ENCODE assay signal across 1 cellular context in the genomic region with DNA sequence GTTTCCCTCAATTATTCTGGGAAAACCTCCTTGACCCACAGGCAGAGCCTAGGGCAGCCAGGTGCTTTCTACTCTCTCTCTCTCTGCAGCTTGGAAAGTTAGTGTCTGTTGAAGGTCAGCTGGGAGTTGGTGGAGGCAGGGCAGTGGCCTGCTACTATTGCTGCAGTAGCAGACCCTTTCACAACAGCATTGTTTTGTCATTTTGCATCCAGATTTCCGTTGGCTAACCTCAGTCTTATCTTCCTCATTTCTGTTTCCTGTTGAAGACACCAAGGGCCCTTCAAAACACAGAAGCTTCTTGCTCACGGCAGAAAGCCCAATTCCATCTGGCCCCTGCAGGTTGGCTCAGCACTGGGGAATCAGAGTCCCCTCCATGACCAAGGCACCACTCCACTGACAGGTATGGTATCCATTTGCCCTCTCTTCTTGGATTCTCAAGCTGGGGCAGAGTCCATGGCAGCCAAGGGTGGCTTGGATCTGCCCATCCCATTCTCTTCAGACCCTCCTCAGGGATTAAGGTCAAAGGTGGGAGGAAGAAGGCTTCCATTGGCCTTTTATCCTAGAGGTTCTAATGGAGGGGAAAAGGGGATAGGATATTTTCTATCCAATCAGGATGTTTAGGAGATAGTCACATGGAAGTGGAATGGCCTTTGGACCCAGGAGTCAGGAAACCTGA.
TF ChIP-seq lines count a peak whose summit lies in the region.

No MANE protein-coding gene starts in this region.

TF ChIP-seq in K562, 482 proteins besides CTCF, POLR2A, EP300 and RAD21 (continued from another document and continues in another):
- TF ChIP-seq, protein P1, sequence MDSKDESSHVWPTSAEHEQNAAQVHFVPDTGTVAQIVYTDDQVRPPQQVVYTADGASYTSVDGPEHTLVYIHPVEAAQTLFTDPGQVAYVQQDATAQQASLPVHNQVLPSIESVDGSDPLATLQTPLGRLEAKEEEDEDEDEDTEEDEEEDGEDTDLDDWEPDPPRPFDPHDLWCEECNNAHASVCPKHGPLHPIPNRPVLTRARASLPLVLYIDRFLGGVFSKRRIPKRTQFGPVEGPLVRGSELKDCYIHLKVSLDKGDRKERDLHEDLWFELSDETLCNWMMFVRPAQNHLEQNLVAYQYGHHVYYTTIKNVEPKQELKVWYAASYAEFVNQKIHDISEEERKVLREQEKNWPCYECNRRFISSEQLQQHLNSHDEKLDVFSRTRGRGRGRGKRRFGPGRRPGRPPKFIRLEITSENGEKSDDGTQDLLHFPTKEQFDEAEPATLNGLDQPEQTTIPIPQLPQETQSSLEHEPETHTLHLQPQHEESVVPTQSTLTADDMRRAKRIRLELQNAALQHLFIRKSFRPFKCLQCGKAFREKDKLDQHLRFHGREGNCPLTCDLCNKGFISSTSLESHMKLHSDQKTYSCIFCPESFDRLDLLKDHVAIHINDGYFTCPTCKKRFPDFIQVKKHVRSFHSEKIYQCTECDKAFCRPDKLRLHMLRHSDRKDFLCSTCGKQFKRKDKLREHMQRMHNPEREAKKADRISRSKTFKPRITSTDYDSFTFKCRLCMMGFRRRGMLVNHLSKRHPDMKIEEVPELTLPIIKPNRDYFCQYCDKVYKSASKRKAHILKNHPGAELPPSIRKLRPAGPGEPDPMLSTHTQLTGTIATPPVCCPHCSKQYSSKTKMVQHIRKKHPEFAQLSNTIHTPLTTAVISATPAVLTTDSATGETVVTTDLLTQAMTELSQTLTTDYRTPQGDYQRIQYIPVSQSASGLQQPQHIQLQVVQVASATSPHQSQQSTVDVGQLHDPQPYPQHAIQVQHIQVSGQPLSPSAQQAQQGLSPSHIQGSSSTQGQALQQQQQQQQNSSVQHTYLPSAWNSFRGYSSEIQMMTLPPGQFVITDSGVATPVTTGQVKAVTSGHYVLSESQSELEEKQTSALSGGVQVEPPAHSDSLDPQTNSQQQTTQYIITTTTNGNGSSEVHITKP (IDR thresholded peaks at IDR 0.05; ENCODE audit: partially characterized antibody) = peak; percentile 40
- TF ChIP-seq, protein P2, sequence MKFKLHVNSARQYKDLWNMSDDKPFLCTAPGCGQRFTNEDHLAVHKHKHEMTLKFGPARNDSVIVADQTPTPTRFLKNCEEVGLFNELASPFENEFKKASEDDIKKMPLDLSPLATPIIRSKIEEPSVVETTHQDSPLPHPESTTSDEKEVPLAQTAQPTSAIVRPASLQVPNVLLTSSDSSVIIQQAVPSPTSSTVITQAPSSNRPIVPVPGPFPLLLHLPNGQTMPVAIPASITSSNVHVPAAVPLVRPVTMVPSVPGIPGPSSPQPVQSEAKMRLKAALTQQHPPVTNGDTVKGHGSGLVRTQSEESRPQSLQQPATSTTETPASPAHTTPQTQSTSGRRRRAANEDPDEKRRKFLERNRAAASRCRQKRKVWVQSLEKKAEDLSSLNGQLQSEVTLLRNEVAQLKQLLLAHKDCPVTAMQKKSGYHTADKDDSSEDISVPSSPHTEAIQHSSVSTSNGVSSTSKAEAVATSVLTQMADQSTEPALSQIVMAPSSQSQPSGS (CRISPR knock-in tag; IDR thresholded peaks at IDR 0.05) = no peak
- TF ChIP-seq C11orf30 (IDR thresholded peaks at IDR 0.05; ENCODE audit: low read depth) (no peak), KLF16 (IDR thresholded peaks at IDR 0.05) (peak; percentile 51; the same call in 1 of the 2 replicates), TRIM24 (IDR thresholded peaks at IDR 0.05) (peak; percentile 63 to 67; a peak in 3 of 4 replicates), GABPB1 (CRISPR knock-in tag; IDR thresholded peaks at IDR 0.05) (peak; percentile 69), ZFP1 (CRISPR knock-in tag; IDR thresholded peaks at IDR 0.05) (no peak), CBX8 (IDR thresholded peaks at IDR 0.05; ENCODE audit: borderline replicate concordance, extremely low read depth, low read depth, low read length, poor library complexity, severe bottlenecking) (no peak), ZNF146 (CRISPR knock-in tag; IDR thresholded peaks at IDR 0.05; ENCODE audit: unreplicated experiment) (no peak), RBM17 (IDR thresholded peaks at IDR 0.05; ENCODE audit: borderline replicate concordance, low read depth, low read length) (no peak), GATA2 (CRISPR knock-in tag; IDR thresholded peaks at IDR 0.05) (peak; percentile 57; the same call in 1 of the 2 replicates), NR2C1 (IDR thresholded peaks at IDR 0.05) (peak; percentile 62), NR2C1 (tag; IDR thresholded peaks at IDR 0.05) (peak; percentile 66), RBM15 (IDR thresholded peaks at IDR 0.05; ENCODE audit: insufficient read depth, low read length) (no peak), CEBPB (tag; IDR thresholded peaks at IDR 0.05) (peak; percentile 95), ETS2 (tag; IDR thresholded peaks at IDR 0.05; ENCODE audit: borderline replicate concordance, poor library complexity, severe bottlenecking) (no peak), TOE1 (IDR thresholded peaks at IDR 0.05; ENCODE audit: borderline replicate concordance) (peak; percentile 25; the same call in 1 of the 2 replicates), TOE1 (CRISPR knock-in tag; IDR thresholded peaks at IDR 0.05; ENCODE audit: borderline replicate concordance, low read depth) (no peak), MTA3 (IDR thresholded peaks at IDR 0.05; ENCODE audit: borderline replicate concordance) (peak; percentile 71), ZNF717 (CRISPR knock-in tag; IDR thresholded peaks at IDR 0.05) (no peak), ZNF134 (CRISPR knock-in tag; conservative IDR thresholded peaks at IDR 0.05) (no peak), RBBP5 (IDR thresholded peaks at IDR 0.05; ENCODE audit: borderline replicate concordance, insufficient read depth, low read length, poor library complexity, severe bottlenecking) (no peak), PTTG1 (tag; IDR thresholded peaks at IDR 0.05; ENCODE audit: low read depth) (no peak), SREBF2 (CRISPR knock-in tag; IDR thresholded peaks at IDR 0.05) (no peak), RFX7 (CRISPR knock-in tag; IDR thresholded peaks at IDR 0.05) (no peak), DDX20 (tag; IDR thresholded peaks at IDR 0.05; ENCODE audit: low read depth) (no peak), ZNF282 (CRISPR knock-in tag; IDR thresholded peaks at IDR 0.05) (no peak), ZNF316 (IDR thresholded peaks at IDR 0.05) (no peak), EP400 (IDR thresholded peaks at IDR 0.05) (no peak; the same call in 1 of the 2 replicates), PURB (CRISPR knock-in tag; IDR thresholded peaks at IDR 0.05; ENCODE audit: low read depth) (no peak), KLF13 (tag; IDR thresholded peaks at IDR 0.05; ENCODE audit: borderline replicate concordance, low read depth) (no peak), U2AF1 (optimal IDR thresholded peaks at IDR 0.05; ENCODE audit: low read depth, low read length) (no peak), MCM5 (IDR thresholded peaks at IDR 0.05; ENCODE audit: low read depth) (no peak)
- TF ChIP-seq, protein P3, sequence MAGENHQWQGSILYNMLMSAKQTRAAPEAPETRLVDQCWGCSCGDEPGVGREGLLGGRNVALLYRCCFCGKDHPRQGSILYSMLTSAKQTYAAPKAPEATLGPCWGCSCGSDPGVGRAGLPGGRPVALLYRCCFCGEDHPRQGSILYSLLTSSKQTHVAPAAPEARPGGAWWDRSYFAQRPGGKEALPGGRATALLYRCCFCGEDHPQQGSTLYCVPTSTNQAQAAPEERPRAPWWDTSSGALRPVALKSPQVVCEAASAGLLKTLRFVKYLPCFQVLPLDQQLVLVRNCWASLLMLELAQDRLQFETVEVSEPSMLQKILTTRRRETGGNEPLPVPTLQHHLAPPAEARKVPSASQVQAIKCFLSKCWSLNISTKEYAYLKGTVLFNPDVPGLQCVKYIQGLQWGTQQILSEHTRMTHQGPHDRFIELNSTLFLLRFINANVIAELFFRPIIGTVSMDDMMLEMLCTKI (IDR thresholded peaks at IDR 0.05; ENCODE audit: partially characterized antibody) = no peak
- TF ChIP-seq, protein P4, sequence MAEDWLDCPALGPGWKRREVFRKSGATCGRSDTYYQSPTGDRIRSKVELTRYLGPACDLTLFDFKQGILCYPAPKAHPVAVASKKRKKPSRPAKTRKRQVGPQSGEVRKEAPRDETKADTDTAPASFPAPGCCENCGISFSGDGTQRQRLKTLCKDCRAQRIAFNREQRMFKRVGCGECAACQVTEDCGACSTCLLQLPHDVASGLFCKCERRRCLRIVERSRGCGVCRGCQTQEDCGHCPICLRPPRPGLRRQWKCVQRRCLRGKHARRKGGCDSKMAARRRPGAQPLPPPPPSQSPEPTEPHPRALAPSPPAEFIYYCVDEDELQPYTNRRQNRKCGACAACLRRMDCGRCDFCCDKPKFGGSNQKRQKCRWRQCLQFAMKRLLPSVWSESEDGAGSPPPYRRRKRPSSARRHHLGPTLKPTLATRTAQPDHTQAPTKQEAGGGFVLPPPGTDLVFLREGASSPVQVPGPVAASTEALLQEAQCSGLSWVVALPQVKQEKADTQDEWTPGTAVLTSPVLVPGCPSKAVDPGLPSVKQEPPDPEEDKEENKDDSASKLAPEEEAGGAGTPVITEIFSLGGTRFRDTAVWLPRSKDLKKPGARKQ (CRISPR knock-in tag; IDR thresholded peaks at IDR 0.05) = no peak
- TF ChIP-seq, protein P5, sequence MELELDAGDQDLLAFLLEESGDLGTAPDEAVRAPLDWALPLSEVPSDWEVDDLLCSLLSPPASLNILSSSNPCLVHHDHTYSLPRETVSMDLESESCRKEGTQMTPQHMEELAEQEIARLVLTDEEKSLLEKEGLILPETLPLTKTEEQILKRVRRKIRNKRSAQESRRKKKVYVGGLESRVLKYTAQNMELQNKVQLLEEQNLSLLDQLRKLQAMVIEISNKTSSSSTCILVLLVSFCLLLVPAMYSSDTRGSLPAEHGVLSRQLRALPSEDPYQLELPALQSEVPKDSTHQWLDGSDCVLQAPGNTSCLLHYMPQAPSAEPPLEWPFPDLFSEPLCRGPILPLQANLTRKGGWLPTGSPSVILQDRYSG (tag; conservative IDR thresholded peaks at IDR 0.05; ENCODE audit: low read depth) = no peak
- TF ChIP-seq, protein P6, sequence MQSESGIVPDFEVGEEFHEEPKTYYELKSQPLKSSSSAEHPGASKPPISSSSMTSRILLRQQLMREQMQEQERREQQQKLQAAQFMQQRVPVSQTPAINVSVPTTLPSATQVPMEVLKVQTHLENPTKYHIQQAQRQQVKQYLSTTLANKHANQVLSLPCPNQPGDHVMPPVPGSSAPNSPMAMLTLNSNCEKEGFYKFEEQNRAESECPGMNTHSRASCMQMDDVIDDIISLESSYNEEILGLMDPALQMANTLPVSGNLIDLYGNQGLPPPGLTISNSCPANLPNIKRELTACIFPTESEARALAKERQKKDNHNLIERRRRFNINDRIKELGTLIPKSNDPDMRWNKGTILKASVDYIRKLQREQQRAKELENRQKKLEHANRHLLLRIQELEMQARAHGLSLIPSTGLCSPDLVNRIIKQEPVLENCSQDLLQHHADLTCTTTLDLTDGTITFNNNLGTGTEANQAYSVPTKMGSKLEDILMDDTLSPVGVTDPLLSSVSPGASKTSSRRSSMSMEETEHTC (IDR thresholded peaks at IDR 0.05) = no peak
- TF ChIP-seq, protein P7, sequence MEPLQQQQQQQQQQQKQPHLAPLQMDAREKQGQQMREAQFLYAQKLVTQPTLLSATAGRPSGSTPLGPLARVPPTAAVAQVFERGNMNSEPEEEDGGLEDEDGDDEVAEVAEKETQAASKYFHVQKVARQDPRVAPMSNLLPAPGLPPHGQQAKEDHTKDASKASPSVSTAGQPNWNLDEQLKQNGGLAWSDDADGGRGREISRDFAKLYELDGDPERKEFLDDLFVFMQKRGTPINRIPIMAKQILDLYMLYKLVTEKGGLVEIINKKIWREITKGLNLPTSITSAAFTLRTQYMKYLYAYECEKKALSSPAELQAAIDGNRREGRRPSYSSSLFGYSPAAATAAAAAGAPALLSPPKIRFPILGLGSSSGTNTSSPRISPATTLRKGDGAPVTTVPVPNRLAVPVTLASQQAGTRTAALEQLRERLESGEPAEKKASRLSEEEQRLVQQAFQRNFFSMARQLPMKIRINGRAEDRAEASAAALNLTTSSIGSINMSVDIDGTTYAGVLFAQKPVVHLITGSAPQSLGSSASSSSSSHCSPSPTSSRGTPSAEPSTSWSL (CRISPR knock-in tag; IDR thresholded peaks at IDR 0.05; ENCODE audit: borderline replicate concordance) = no peak
- TF ChIP-seq, protein P8, sequence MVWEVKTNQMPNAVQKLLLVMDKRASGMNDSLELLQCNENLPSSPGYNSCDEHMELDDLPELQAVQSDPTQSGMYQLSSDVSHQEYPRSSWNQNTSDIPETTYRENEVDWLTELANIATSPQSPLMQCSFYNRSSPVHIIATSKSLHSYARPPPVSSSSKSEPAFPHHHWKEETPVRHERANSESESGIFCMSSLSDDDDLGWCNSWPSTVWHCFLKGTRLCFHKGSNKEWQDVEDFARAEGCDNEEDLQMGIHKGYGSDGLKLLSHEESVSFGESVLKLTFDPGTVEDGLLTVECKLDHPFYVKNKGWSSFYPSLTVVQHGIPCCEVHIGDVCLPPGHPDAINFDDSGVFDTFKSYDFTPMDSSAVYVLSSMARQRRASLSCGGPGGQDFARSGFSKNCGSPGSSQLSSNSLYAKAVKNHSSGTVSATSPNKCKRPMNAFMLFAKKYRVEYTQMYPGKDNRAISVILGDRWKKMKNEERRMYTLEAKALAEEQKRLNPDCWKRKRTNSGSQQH (CRISPR knock-in tag; IDR thresholded peaks at IDR 0.05) = no peak
- TF ChIP-seq, protein P9, sequence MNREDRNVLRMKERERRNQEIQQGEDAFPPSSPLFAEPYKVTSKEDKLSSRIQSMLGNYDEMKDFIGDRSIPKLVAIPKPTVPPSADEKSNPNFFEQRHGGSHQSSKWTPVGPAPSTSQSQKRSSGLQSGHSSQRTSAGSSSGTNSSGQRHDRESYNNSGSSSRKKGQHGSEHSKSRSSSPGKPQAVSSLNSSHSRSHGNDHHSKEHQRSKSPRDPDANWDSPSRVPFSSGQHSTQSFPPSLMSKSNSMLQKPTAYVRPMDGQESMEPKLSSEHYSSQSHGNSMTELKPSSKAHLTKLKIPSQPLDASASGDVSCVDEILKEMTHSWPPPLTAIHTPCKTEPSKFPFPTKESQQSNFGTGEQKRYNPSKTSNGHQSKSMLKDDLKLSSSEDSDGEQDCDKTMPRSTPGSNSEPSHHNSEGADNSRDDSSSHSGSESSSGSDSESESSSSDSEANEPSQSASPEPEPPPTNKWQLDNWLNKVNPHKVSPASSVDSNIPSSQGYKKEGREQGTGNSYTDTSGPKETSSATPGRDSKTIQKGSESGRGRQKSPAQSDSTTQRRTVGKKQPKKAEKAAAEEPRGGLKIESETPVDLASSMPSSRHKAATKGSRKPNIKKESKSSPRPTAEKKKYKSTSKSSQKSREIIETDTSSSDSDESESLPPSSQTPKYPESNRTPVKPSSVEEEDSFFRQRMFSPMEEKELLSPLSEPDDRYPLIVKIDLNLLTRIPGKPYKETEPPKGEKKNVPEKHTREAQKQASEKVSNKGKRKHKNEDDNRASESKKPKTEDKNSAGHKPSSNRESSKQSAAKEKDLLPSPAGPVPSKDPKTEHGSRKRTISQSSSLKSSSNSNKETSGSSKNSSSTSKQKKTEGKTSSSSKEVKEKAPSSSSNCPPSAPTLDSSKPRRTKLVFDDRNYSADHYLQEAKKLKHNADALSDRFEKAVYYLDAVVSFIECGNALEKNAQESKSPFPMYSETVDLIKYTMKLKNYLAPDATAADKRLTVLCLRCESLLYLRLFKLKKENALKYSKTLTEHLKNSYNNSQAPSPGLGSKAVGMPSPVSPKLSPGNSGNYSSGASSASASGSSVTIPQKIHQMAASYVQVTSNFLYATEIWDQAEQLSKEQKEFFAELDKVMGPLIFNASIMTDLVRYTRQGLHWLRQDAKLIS (CRISPR knock-in tag; IDR thresholded peaks at IDR 0.05) = peak; percentile 84
